22 cellular contexts compared by ENCODE assay signal in genomic region chr1:6136516-6137220, GRCh38. TPM values are rescaled to one million over a fixed set of nuclear protein-coding genes. Genes with fewer than 3 reads are reported as not detected.
"Had no signal": no experiment of that assay in that cellular context is flagged by ENCODE, and none has a peak within 500 bp of the region (broad histone marks: within the 10 kb centered on the region; RNA-seq: fewer than 3 reads in every experiment).

No MANE protein-coding gene starts in this region.

- H3K4me3 ChIP-seq: coronary artery, neural progenitor cell, pancreas, right lobe of liver, thyroid gland, uterus had no signal

- H3K4me3 Mint-ChIP-seq: endodermal cell; immature natural killer cell; memory B cell; mesothelial cell of epicardium; natural killer cell treated with Interleukin-12 subunit alpha and Interleukin-12 subunit beta and Interleukin-15 and Interleukin-18, amount 100 ng/mL, for 72 hours; type B pancreatic cell had no signal

- H3K36me3 Mint-ChIP-seq: immature natural killer cell; mesothelial cell of epicardium; natural killer cell treated with Interleukin-12 subunit alpha and Interleukin-12 subunit beta and Interleukin-15 and Interleukin-18, amount 100 ng/mL, for 72 hours; neural progenitor cell; type B pancreatic cell had no signal

- ATAC-seq: foreskin keratinocyte; left colon; natural killer cell treated with Interleukin-12 subunit alpha and Interleukin-12 subunit beta and Interleukin-15 and Interleukin-18, amount 100 ng/mL, for 72 hours; pancreas; right lobe of liver had no signal

- H3K36me3 ChIP-seq: neural progenitor cell, pancreas, right lobe of liver, thyroid gland, uterus had no signal

- H3K4me2 ChIP-seq: neural progenitor cell had no signal

- H3K27me3 ChIP-seq: neural progenitor cell, pancreas, right lobe of liver, thyroid gland, uterus had no signal

- H3K9me3 Mint-ChIP-seq: natural killer cell treated with Interleukin-12 subunit alpha and Interleukin-12 subunit beta and Interleukin-15 and Interleukin-18, amount 100 ng/mL, for 72 hours had no signal

- H3K27ac Mint-ChIP-seq: endodermal cell; immature natural killer cell; memory B cell; mesothelial cell of epicardium; natural killer cell treated with Interleukin-12 subunit alpha and Interleukin-12 subunit beta and Interleukin-15 and Interleukin-18, amount 100 ng/mL, for 72 hours; neural progenitor cell; progenitor cell of endocrine pancreas; type B pancreatic cell had no signal

- H3K4me1 Mint-ChIP-seq: endodermal cell, immature natural killer cell, memory B cell, mesothelial cell of epicardium, neural progenitor cell had no signal

- H3K9me3 ChIP-seq: pancreas, right lobe of liver, thyroid gland, uterus had no signal

- H2AFZ ChIP-seq: neural progenitor cell had no signal

- H3K4me1 ChIP-seq: foreskin keratinocyte, neural progenitor cell, pancreas, right lobe of liver, thyroid gland, uterus had no signal

- H3K27ac ChIP-seq: coronary artery, foreskin keratinocyte, neural progenitor cell, pancreas, right lobe of liver, thyroid gland, uterus had no signal

- DNase-seq: effector CD4-positive, alpha-beta T cell; endodermal cell; erythroblast; foreskin keratinocyte; immature natural killer cell; left colon; occipital lobe; stimulated activated CD4-positive, alpha-beta T cell treated with anti-CD3 and anti-CD28 coated beads, Interleukin-2, amount 100 ng/mL, for 24 hours; stimulated activated CD4-positive, alpha-beta T cell treated with anti-CD3 and anti-CD28 coated beads, Interleukin-4, amount 100 ng/mL, for 4 hours; stimulated activated naive CD4-positive, alpha-beta T cell; thyroid gland; uterus had no signal

RNA-seq across cellular contexts. Expression of gene CHD5, which starts 43.5 kb away (rescaled TPM):
- total RNA-seq: right lobe of liver, skeletal muscle tissue had no signal
